22 cellular contexts compared by ENCODE assay signal in genomic region chr1:228334226-228334935, GRCh38.
DNase-seq lines count a peak whose midpoint lies in the region; ATAC-seq and TF ChIP-seq lines count a peak whose summit lies in the region.
"Had no signal": no experiment of that assay in that cellular context is flagged by ENCODE, and none has a peak within 500 bp of the region (broad histone marks: within the 10 kb centered on the region; RNA-seq: fewer than 3 reads in every experiment).

No MANE protein-coding gene starts in this region.

- H3K4me3 Mint-ChIP-seq in endodermal cell, result no peak overlapping the region
- H3K4me3 Mint-ChIP-seq in natural killer cell treated with Interleukin-12 subunit alpha and Interleukin-12 subunit beta and Interleukin-15 and Interleukin-18, amount 100 ng/mL, for 72 hours, result no peak overlapping the region
- H3K4me3 Mint-ChIP-seq: nephron had no signal

- TF ChIP-seq POLR2A in upper lobe of left lung (IDR thresholded peaks at IDR 0.05), result no peak

- no peaks in the 10 kb centered on the region for H3K9me3 ChIP-seq in endodermal cell (ENCODE audit: control insufficient read depth, low read length)
- no peaks in the 10 kb centered on the region for H3K9me3 ChIP-seq in upper lobe of left lung
- H3K9me3 ChIP-seq: left lung had no signal

- no peak overlapping the region for H3K27ac ChIP-seq in endodermal cell (ENCODE audit: low read depth, low read length)
- H3K27ac ChIP-seq in upper lobe of left lung, result no peak overlapping the region
- H3K27ac ChIP-seq: left lung, PC-9 had no signal

- no peaks in the 10 kb centered on the region for H3K27me3 Mint-ChIP-seq in endodermal cell (ENCODE audit: insufficient read depth)
- no peaks in the 10 kb centered on the region for H3K27me3 Mint-ChIP-seq in natural killer cell treated with Interleukin-12 subunit alpha and Interleukin-12 subunit beta and Interleukin-15 and Interleukin-18, amount 100 ng/mL, for 72 hours
- H3K27me3 Mint-ChIP-seq: progenitor cell of endocrine pancreas had no signal

- peaks cover 31% of the 10 kb centered on the region for H3K36me3 Mint-ChIP-seq in endodermal cell (ENCODE audit: low read depth)
- H3K36me3 Mint-ChIP-seq in natural killer cell treated with Interleukin-12 subunit alpha and Interleukin-12 subunit beta and Interleukin-15 and Interleukin-18, amount 100 ng/mL, for 72 hours, result no peaks in the 10 kb centered on the region

- DNase-seq in activated effector memory CD4-positive, alpha-beta T cell treated with anti-CD3 and anti-CD28 coated beads, Interleukin-2, amount 50 U/mL, for 16 hours, result peak; percentile 57
- no peak for DNase-seq in activated effector memory CD4-positive, alpha-beta T cell treated with Interleukin-2 at 50 U/mL for 16 hours
- peak; percentile 38 for DNase-seq in endodermal cell
- DNase-seq in natural killer cell treated with Interleukin-12 subunit alpha and Interleukin-12 subunit beta and Interleukin-15 and Interleukin-18, amount 100 ng/mL, for 72 hours (ENCODE audit: low spot score), result peak; percentile 55
- DNase-seq in upper lobe of left lung, result peak; percentile 15 to 75
- DNase-seq in inferior parietal cortex (ENCODE audit: extremely low spot score), result no peak
- no peak for DNase-seq in DMS153 treated with DMSO at 0.1 percent for 48 hours (lab: John Stamatoyannopoulos, UW; ENCODE audit: unreplicated experiment)
- DNase-seq: C1 segment of cervical spinal cord; erythroblast; NCI-H1694 treated with DMSO at 0.1 percent for 48 hours; NCI-H2171 treated with DMSO at 0.1 percent for 48 hours; NCI-H524; NK-92 treated with Interleukin-12 subunit alpha and Interleukin-12 subunit beta, amount 100 ng/mL, for 24 hours; PC-9; SIG-M5; stimulated activated CD8-positive, alpha-beta memory T cell treated with anti-CD3 and anti-CD28 coated beads, Interleukin-4, amount 100 ng/mL, for 48 hours; trophoblast cell had no signal

- H3K27ac Mint-ChIP-seq in endodermal cell, result no peak overlapping the region
- H3K27ac Mint-ChIP-seq in natural killer cell treated with Interleukin-12 subunit alpha and Interleukin-12 subunit beta and Interleukin-15 and Interleukin-18, amount 100 ng/mL, for 72 hours, result no peak overlapping the region
- H3K27ac Mint-ChIP-seq: nephron, progenitor cell of endocrine pancreas had no signal

- TF ChIP-seq CTCF in endodermal cell (conservative IDR thresholded peaks at IDR 0.05) (no peak), upper lobe of left lung (IDR thresholded peaks at IDR 0.05) (no peak)

- no peak for ATAC-seq in natural killer cell treated with Interleukin-12 subunit alpha and Interleukin-12 subunit beta and Interleukin-15 and Interleukin-18, amount 100 ng/mL, for 72 hours
- ATAC-seq in upper lobe of left lung (ENCODE audit: low FRiP score in 2 of 2), result no peak
- ATAC-seq in GM18867 (IDR thresholded peaks at IDR 0.05; ENCODE audit: unreplicated experiment), result no peak
- ATAC-seq: GM12878, left lung had no signal

- no peaks in the 10 kb centered on the region for H3K27me3 ChIP-seq in endodermal cell (ENCODE audit: control insufficient read depth, insufficient read depth, low read length, poor library complexity, severe bottlenecking)
- H3K27me3 ChIP-seq in upper lobe of left lung, result no peaks in the 10 kb centered on the region
- H3K27me3 ChIP-seq: left lung had no signal

- H3K4me1 Mint-ChIP-seq in endodermal cell, result no peaks in the 10 kb centered on the region
- no peaks in the 10 kb centered on the region for H3K4me1 Mint-ChIP-seq in natural killer cell treated with Interleukin-12 subunit alpha and Interleukin-12 subunit beta and Interleukin-15 and Interleukin-18, amount 100 ng/mL, for 72 hours (ENCODE audit: low read depth in 2 of 2)
- H3K4me1 Mint-ChIP-seq: nephron had no signal

- no peak for TF ChIP-seq EP300 in upper lobe of left lung (IDR thresholded peaks at IDR 0.05)

- no peaks in the 10 kb centered on the region for H3K9me3 Mint-ChIP-seq in endodermal cell
- no peaks in the 10 kb centered on the region for H3K9me3 Mint-ChIP-seq in natural killer cell treated with Interleukin-12 subunit alpha and Interleukin-12 subunit beta and Interleukin-15 and Interleukin-18, amount 100 ng/mL, for 72 hours
- H3K9me3 Mint-ChIP-seq: nephron had no signal

- peaks cover 6% of the 10 kb centered on the region for H3K36me3 ChIP-seq in endodermal cell (ENCODE audit: control insufficient read depth, insufficient read depth, low read length)
- H3K36me3 ChIP-seq in upper lobe of left lung, result peaks cover 0 to 56% (median 28%) of the 10 kb centered on the region in 4 donors

- WGBS in endodermal cell (ENCODE audit: insufficient coverage in 1 of 2, insufficient read length in 1 of 2), 2 experiments, result 95 to 100% methylated on average over 4 to 22 of the region's 22 CpGs
- WGBS in upper lobe of left lung, 2 donors, result 96% methylated on average over 17 of the region's 22 CpGs; no CpG with 5 or more reads in 1 of the 2 donors

- H3K4me3 ChIP-seq in endodermal cell (ENCODE audit: low read length) (no peak overlapping the region), upper lobe of left lung (no peak overlapping the region)
- H3K4me3 ChIP-seq: GM12878, left lung, PC-9 had no signal

- no peak overlapping the region for H3K9ac ChIP-seq in endodermal cell (ENCODE audit: extremely low read depth, low read length, poor library complexity, severe bottlenecking)

- H3K4me1 ChIP-seq in endodermal cell (ENCODE audit: control insufficient read depth, insufficient read depth, low read length), result no peaks in the 10 kb centered on the region
- H3K4me1 ChIP-seq in upper lobe of left lung, result no peaks in the 10 kb centered on the region
- H3K4me1 ChIP-seq: left lung had no signal

Comparison
In these comparisons a context has a peak if more than half of its experiments do, and no peak if none do; other contexts are left out.
1. DNase-seq: peak in activated effector memory CD4-positive, alpha-beta T cell treated with anti-CD3 and anti-CD28 coated beads, Interleukin-2, amount 50 U/mL, for 16 hours (single experiment), endodermal cell (single experiment), natural killer cell treated with Interleukin-12 subunit alpha and Interleukin-12 subunit beta and Interleukin-15 and Interleukin-18, amount 100 ng/mL, for 72 hours (single experiment) and upper lobe of left lung (2 of 2); none in activated effector memory CD4-positive, alpha-beta T cell treated with Interleukin-2 at 50 U/mL for 16 hours (single experiment), inferior parietal cortex (single experiment) and DMS153 treated with DMSO at 0.1 percent for 48 hours (single experiment).